In genomic region chr14:101027966-101028365, GRCh38 we compare ENCODE assay signal across 20 cellular contexts.
"Had no signal": no experiment of that assay in that cellular context is flagged by ENCODE, and none has a peak within 500 bp of the region (broad histone marks: within the 10 kb centered on the region; RNA-seq: fewer than 3 reads in every experiment).

No MANE protein-coding gene starts in this region.

- H3K4me1 ChIP-seq: SJSA1 had no signal

- H3K4me3 ChIP-seq: SJSA1, SK-N-MC had no signal

- ATAC-seq: Right ventricle myocardium inferior had no signal

- H3K9me3 ChIP-seq: SJSA1 had no signal

- H3K27ac ChIP-seq: HL-60, SJSA1, SK-N-MC had no signal

- DNase-seq: KBM-7, MV-4-11, NCI-H1048, NCI-H1105, NCI-H1417, NCI-H1436 treated with DMSO at 0.1 percent for 48 hours, NCI-H1694, NCI-H187 treated with DMSO at 0.1 percent for 48 hours, NCI-H2029 treated with DMSO at 0.1 percent for 48 hours, NCI-H2171 treated with DMSO at 0.1 percent for 48 hours, NCI-H2227 treated with DMSO at 0.1 percent for 48 hours, NCI-H524 treated with DMSO at 0.1 percent for 48 hours, NCI-H69, NCI-H774, RPMI8226, SIG-M5 had no signal

- H3K27me3 ChIP-seq: SJSA1 had no signal
